ENCODE assay signal across 25 cellular contexts in the genomic region with DNA sequence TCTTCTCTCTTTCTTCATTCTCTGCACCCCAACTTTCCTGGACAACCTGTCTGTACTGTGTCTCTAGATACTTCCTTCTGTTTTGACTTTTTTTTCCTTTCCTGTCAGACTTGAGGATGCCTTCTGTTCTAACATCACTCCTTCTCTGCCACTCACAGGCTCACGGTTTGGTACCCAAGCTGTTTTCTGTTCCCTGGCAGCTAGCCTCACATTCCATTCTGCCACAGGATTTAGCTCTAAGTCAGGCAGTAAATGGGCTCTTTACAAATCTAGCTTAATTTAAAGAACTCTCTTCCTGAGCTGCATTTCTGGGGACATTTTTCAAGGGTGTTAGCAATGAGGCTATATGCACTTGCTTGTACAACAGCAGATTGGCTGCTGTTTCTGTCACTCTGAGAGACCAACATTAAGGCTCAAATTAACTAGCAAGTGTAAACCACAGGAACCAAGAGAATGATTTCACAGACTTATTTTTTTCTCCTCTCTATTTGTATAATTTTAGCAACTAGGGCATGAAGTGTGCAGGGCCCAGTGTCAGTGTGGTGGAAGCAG.
DNase-seq lines count a peak whose midpoint lies in the region; ATAC-seq and TF ChIP-seq lines count a peak whose summit lies in the region.
"Had no signal": no experiment of that assay in that cellular context is flagged by ENCODE, and none has a peak within 500 bp of the region (broad histone marks: within the 10 kb centered on the region; RNA-seq: fewer than 3 reads in every experiment).

No MANE protein-coding gene starts in this region.

- H2AFZ ChIP-seq in neural progenitor cell (replicated peaks), result no peak overlapping the region
- H2AFZ ChIP-seq: GM23338 had no signal

- H3K27me3 ChIP-seq in Caco-2 (replicated peaks; ENCODE audit: control insufficient read depth, insufficient read depth, low read length) (no peaks in the 10 kb centered on the region), neural progenitor cell (no peaks in the 10 kb centered on the region)
- H3K27me3 ChIP-seq: upper lobe of left lung had no signal

- peaks cover 3% of the 10 kb centered on the region for H3F3A ChIP-seq in neural progenitor cell (ENCODE audit: low read depth)

- H3K36me3 ChIP-seq in Caco-2 (ENCODE audit: control insufficient read depth, insufficient read depth, low read length), result no peaks in the 10 kb centered on the region
- no peaks in the 10 kb centered on the region for H3K36me3 ChIP-seq in neural progenitor cell
- H3K36me3 ChIP-seq: upper lobe of left lung had no signal

- no peak overlapping the region for H3K27ac ChIP-seq in neural progenitor cell
- H3K27ac ChIP-seq: HL-60, upper lobe of left lung had no signal

- H3K9me3 Mint-ChIP-seq in Caco-2 (ENCODE audit: unreplicated experiment) (no peaks in the 10 kb centered on the region), neural progenitor cell (peaks cover 7% of the 10 kb centered on the region)
- H3K9me3 Mint-ChIP-seq: activated naive CD4-positive, alpha-beta T cell treated with anti-CD3 and anti-CD28 coated beads, Interleukin-2, amount 10 ng/mL, durations not matched to agents 7 days and 5 days; activated T-cell treated with anti-CD3 and anti-CD28 coated beads, Interleukin-2, amount 50 U/mL, for 72 hours; dendritic cell treated with granulocyte-macrophage colony-stimulating factor and Interleukin-4, amounts not matched to agents 40 ng/mL and 50 ng/mL, for 4 days; GM23338; memory B cell; naive B cell; T-helper 2 cell treated with Interferon-gamma antibody and Interleukin-4, amounts not matched to agents 5 μg/mL and 100 μg/mL, for 36 hours had no signal

- H3K4me3 ChIP-seq in Caco-2 (ENCODE audit: low read depth, low read length) (no peak overlapping the region), neural progenitor cell (no peak overlapping the region)
- H3K4me3 ChIP-seq: GM23338, smooth muscle cell, upper lobe of left lung had no signal

- H3K27me3 Mint-ChIP-seq in Caco-2 (ENCODE audit: insufficient read depth, unreplicated experiment) (no peaks in the 10 kb centered on the region), neural progenitor cell (ENCODE audit: insufficient read depth, low read depth) (peaks cover 3% of the 10 kb centered on the region)

- H3K4me2 ChIP-seq in neural progenitor cell, result no peak overlapping the region
- H3K4me2 ChIP-seq: GM23338, smooth muscle cell had no signal

- CTCF ChIA-PET in Caco-2 (lab: Charles Lee), result interaction anchor here (0.6 to 1.4 kb wide), 2 partner anchors 101 to 193 kb away, joined by 4 to 5 read pairs; no protein-coding TSS in a partner anchor

- H3K9me3 ChIP-seq in Caco-2 (no peaks in the 10 kb centered on the region), neural progenitor cell (ENCODE audit: low read depth) (no peaks in the 10 kb centered on the region)
- H3K9me3 ChIP-seq: upper lobe of left lung had no signal

- peaks cover 21% of the 10 kb centered on the region for H3K4me1 Mint-ChIP-seq in Caco-2 (ENCODE audit: low read depth, unreplicated experiment)
- H3K4me1 Mint-ChIP-seq in neural progenitor cell, result peaks cover 29% of the 10 kb centered on the region
- H3K4me1 Mint-ChIP-seq: activated naive CD4-positive, alpha-beta T cell treated with anti-CD3 and anti-CD28 coated beads, Interleukin-2, amount 10 ng/mL, durations not matched to agents 7 days and 5 days; memory B cell; naive B cell had no signal

- no peak for TF ChIP-seq CTCF in Caco-2 (IDR thresholded peaks at IDR 0.05; ENCODE audit: insufficient read depth in 1 of 2, low read depth in 1 of 2, low read length in 1 of 2, severe bottlenecking in 1 of 2, unreplicated experiment in 1 of 2)
- TF ChIP-seq CTCF in neural progenitor cell (IDR thresholded peaks at IDR 0.05), result no peak

- H3K4me3 Mint-ChIP-seq in Caco-2 (ENCODE audit: unreplicated experiment) (peak overlapping the region; percentile 22), neural progenitor cell (no peak overlapping the region)
- H3K4me3 Mint-ChIP-seq: activated naive CD4-positive, alpha-beta T cell treated with anti-CD3 and anti-CD28 coated beads, Interleukin-2, amount 10 ng/mL, durations not matched to agents 7 days and 5 days; activated T-cell treated with anti-CD3 and anti-CD28 coated beads, Interleukin-2, amount 50 U/mL, for 72 hours; dendritic cell treated with granulocyte-macrophage colony-stimulating factor and Interleukin-4, amounts not matched to agents 40 ng/mL and 50 ng/mL, for 4 days; GM23338; memory B cell; naive B cell; T-helper 2 cell treated with Interferon-gamma antibody and Interleukin-4, amounts not matched to agents 5 μg/mL and 100 μg/mL, for 36 hours had no signal

- H3K79me2 ChIP-seq in neural progenitor cell (ENCODE audit: low read depth), result no peaks in the 10 kb centered on the region

- H3K36me3 Mint-ChIP-seq in Caco-2 (ENCODE audit: insufficient read depth, unreplicated experiment) (no peaks in the 10 kb centered on the region), neural progenitor cell (peaks cover 4% of the 10 kb centered on the region)
- H3K36me3 Mint-ChIP-seq: activated naive CD4-positive, alpha-beta T cell treated with anti-CD3 and anti-CD28 coated beads, Interleukin-2, amount 10 ng/mL, durations not matched to agents 7 days and 5 days; memory B cell; naive B cell had no signal

- BruUV-seq in Caco-2 (replicated peaks; lab: Mats Ljungman, UMichigan), result no TSS peak

- H3K27ac Mint-ChIP-seq in Caco-2 (ENCODE audit: unreplicated experiment) (no peak overlapping the region), neural progenitor cell (no peak overlapping the region)
- H3K27ac Mint-ChIP-seq: activated naive CD4-positive, alpha-beta T cell treated with anti-CD3 and anti-CD28 coated beads, Interleukin-2, amount 10 ng/mL, durations not matched to agents 7 days and 5 days; activated T-cell treated with anti-CD3 and anti-CD28 coated beads, Interleukin-2, amount 50 U/mL, for 72 hours; dendritic cell treated with granulocyte-macrophage colony-stimulating factor and Interleukin-4, amounts not matched to agents 40 ng/mL and 50 ng/mL, for 4 days; GM23338; memory B cell; naive B cell; T-helper 2 cell treated with Interferon-gamma antibody and Interleukin-4, amounts not matched to agents 5 μg/mL and 100 μg/mL, for 36 hours had no signal

- POLR2A ChIA-PET in Caco-2 (lab: Charles Lee), result no interaction called here

- ATAC-seq in HG03175 (IDR thresholded peaks at IDR 0.05; ENCODE audit: unreplicated experiment) (peak; percentile 51), HG03139 (IDR thresholded peaks at IDR 0.05; ENCODE audit: unreplicated experiment) (no peak), HG02852 (IDR thresholded peaks at IDR 0.05; ENCODE audit: unreplicated experiment) (no peak), GM21526 (IDR thresholded peaks at IDR 0.05; ENCODE audit: low FRiP score, unreplicated experiment) (no peak)
- ATAC-seq: activated T-cell treated with anti-CD3 and anti-CD28 coated beads, Interleukin-2, amount 50 U/mL, for 72 hours; GM23338; left cardiac atrium had no signal

- intact Hi-C loops in Caco-2 (cut with micrococcal nuclease; ENCODE audit: unreplicated experiment), result loop anchor here (10.0 kb wide), 1 partner anchor 433 kb away; a partner anchor contains a TSS

- no peak for DNase-seq in Caco-2
- peak; percentile 27 for DNase-seq in cerebellum (ENCODE audit: low spot score)
- DNase-seq in neural progenitor cell (ENCODE audit: low spot score), result peak; percentile 36
- DNase-seq in NCI-H1092 (lab: John Stamatoyannopoulos, UW), result no peak
- DNase-seq: activated CD4-positive, alpha-beta T cell treated with anti-CD3 and anti-CD28 coated beads for 4 hours; activated naive CD4-positive, alpha-beta T cell treated with anti-CD3 and anti-CD28 coated beads, Interleukin-2, amount 10 ng/mL, durations not matched to agents 7 days and 5 days; activated T-cell treated with anti-CD3 and anti-CD28 coated beads, Interleukin-2, amount 50 U/mL, for 72 hours; amygdala; C1 segment of cervical spinal cord; left cardiac atrium; naive B cell; NCI-H2107; NCI-H446 treated with DMSO at 0.1 percent for 48 hours; stimulated activated CD4-positive, alpha-beta T cell treated with anti-CD3 and anti-CD28 coated beads, Interleukin-2, amount 100 ng/mL, for 24 hours; upper lobe of left lung had no signal

- no peak overlapping the region for H3K9ac ChIP-seq in neural progenitor cell

- H3K4me1 ChIP-seq in Caco-2 (peaks cover 17% of the 10 kb centered on the region), neural progenitor cell (peaks cover 16% of the 10 kb centered on the region)

- no peaks in the 10 kb centered on the region for H4K20me1 ChIP-seq in neural progenitor cell (ENCODE audit: low read depth)

Comparison
In these comparisons a context has a peak if more than half of its experiments do, and no peak if none do; other contexts are left out.
1. DNase-seq: peak in cerebellum (single experiment) and neural progenitor cell (single experiment); none in Caco-2 (0 of 2) and NCI-H1092 (single experiment).